ENCODE assay signal across 34 cellular contexts in the genomic region with DNA sequence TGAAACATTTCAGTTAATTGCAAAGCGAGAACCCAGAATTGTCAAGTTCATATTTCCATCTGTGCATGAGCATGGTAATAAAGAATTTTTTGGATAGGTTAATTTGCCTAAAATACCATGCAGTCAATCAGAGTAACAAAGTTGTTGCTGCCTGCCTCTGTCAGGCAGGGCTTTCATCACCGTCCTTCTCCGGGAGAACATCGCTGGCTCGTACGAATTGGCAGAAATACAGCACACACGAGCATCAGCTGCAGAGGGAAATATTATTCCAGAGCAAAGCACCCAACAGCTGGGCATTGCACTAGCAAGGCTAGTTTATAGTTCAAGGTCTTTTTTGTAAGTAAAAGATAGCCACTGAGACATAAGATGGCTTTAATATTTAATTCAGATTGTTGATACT.
"Had no signal": no experiment of that assay in that cellular context is flagged by ENCODE, and none has a peak within 500 bp of the region (broad histone marks: within the 10 kb centered on the region; RNA-seq: fewer than 3 reads in every experiment).

No MANE protein-coding gene starts in this region.

- H3K4me1 ChIP-seq: Peyer's patch, SJSA1 had no signal

- H3K36me3 Mint-ChIP-seq: activated CD4-positive, alpha-beta memory T cell treated with anti-CD3 and anti-CD28 coated beads for 36 hours; activated naive CD4-positive, alpha-beta T cell treated with anti-CD3 and anti-CD28 coated beads, Interleukin-2, amount 10 ng/mL, durations not matched to agents 7 days and 5 days; activated naive CD8-positive, alpha-beta T cell had no signal

- H3K36me3 ChIP-seq: brain microvascular endothelial cell, Peyer's patch, SJSA1 had no signal

- DNase-seq: activated B cell treated with CpG ODN at 0.5 μM for 24 hours; activated CD4-positive, alpha-beta memory T cell treated with anti-CD3 and anti-CD28 coated beads for 36 hours; activated CD4-positive, alpha-beta T cell treated with anti-CD3 and anti-CD28 coated beads for 4 hours; activated CD4-positive, alpha-beta T cell treated with anti-CD3 and anti-CD28 coated beads, Interleukin-2, amount 50 U/mL, for 1 hour; activated CD4-positive, CD25-positive, alpha-beta regulatory T cell treated with anti-CD3 and anti-CD28 coated beads, Interleukin-2, amount 50 U/mL, for 72 hours; activated CD8-positive, alpha-beta memory T cell treated with anti-CD3 and anti-CD28 coated beads, Interleukin-2, amount 50 U/mL, for 4 hours; activated naive CD4-positive, alpha-beta T cell treated with anti-CD3 and anti-CD28 coated beads, Interleukin-2, amount 10 ng/mL, durations not matched to agents 7 days and 5 days; activated naive CD8-positive, alpha-beta T cell treated with anti-CD3 and anti-CD28 coated beads, Interleukin-2, amount 50 U/mL, for 24 hours; activated T-cell treated with anti-CD3 and anti-CD28 coated beads for 4 hours; activated T-cell treated with anti-CD3 and anti-CD28 coated beads, Interleukin-2, amount 50 U/mL, for 4 hours; brain microvascular endothelial cell; Kasumi-1; KG1; MM.1S; NCI-H1092 treated with DMSO at 0.1 percent for 48 hours; NCI-H1417; NCI-H1930; NCI-H2081 treated with DMSO at 0.1 percent for 48 hours; NCI-H226; NCI-H446 treated with DMSO at 0.1 percent for 48 hours; NCI-H524; NCI-H69; NCI-H82; NK-92 treated with Interleukin-12 subunit alpha and Interleukin-12 subunit beta, amount 100 ng/mL, for 24 hours; PC-3; Peyer's patch; RPMI8226; SHP77 treated with DMSO at 0.1 percent for 48 hours; SK-N-SH had no signal

- H3K9me3 Mint-ChIP-seq: activated naive CD8-positive, alpha-beta T cell treated with anti-CD3 and anti-CD28 coated beads, Interleukin-2, amount 50 U/mL, for 24 hours; activated T-cell treated with anti-CD3 and anti-CD28 coated beads, Interleukin-2, amount 50 U/mL, for 4 hours; T-helper 2 cell treated with Interferon-gamma antibody and Interleukin-4, amounts not matched to agents 5 μg/mL and 100 μg/mL, for 36 hours had no signal

- H3K4me1 Mint-ChIP-seq: activated B cell treated with CpG ODN at 0.5 μM for 24 hours; activated naive CD4-positive, alpha-beta T cell treated with anti-CD3 and anti-CD28 coated beads, Interleukin-2, amount 10 ng/mL, durations not matched to agents 7 days and 5 days; activated naive CD8-positive, alpha-beta T cell treated with anti-CD3 and anti-CD28 coated beads, Interleukin-2, amount 50 U/mL, for 24 hours had no signal

- H3K27ac Mint-ChIP-seq: activated B cell treated with CpG ODN at 0.5 μM for 24 hours; activated CD4-positive, alpha-beta memory T cell treated with anti-CD3 and anti-CD28 coated beads for 36 hours; activated naive CD4-positive, alpha-beta T cell treated with anti-CD3 and anti-CD28 coated beads, Interleukin-2, amount 10 ng/mL, durations not matched to agents 7 days and 5 days; activated naive CD8-positive, alpha-beta T cell; activated naive CD8-positive, alpha-beta T cell treated with anti-CD3 and anti-CD28 coated beads, Interleukin-2, amount 50 U/mL, for 24 hours; activated T-helper 1 cell treated with anti-CD3 and anti-CD28 coated beads, Interleukin-12 subunit alpha, Interleukin-12 subunit beta, Interleukin-2, Interleukin-4 antibody, amounts not matched to agents 30 ng/mL and 10 ng/mL and 1 ng/mL, durations not matched to agents 14 hours and 24 hours and 36 hours; T-helper 1 cell treated with Interleukin-12 subunit alpha and Interleukin-12 subunit beta and Interleukin-4 antibody, amounts not matched to agents 30 μg/mL and 1 μg/mL, for 36 hours; T-helper 2 cell treated with Interferon-gamma antibody and Interleukin-4, amounts not matched to agents 5 μg/mL and 100 μg/mL, for 36 hours had no signal

- H3K9me3 ChIP-seq: Peyer's patch, SJSA1, SK-N-SH had no signal

- H3K4me3 ChIP-seq: Peyer's patch, SJSA1 had no signal

- H3K27me3 Mint-ChIP-seq: activated B cell treated with CpG ODN at 0.5 μM for 24 hours; activated CD4-positive, alpha-beta memory T cell treated with anti-CD3 and anti-CD28 coated beads for 36 hours; activated naive CD4-positive, alpha-beta T cell treated with anti-CD3 and anti-CD28 coated beads, Interleukin-2, amount 10 ng/mL, durations not matched to agents 7 days and 5 days; activated naive CD8-positive, alpha-beta T cell; activated naive CD8-positive, alpha-beta T cell treated with anti-CD3 and anti-CD28 coated beads, Interleukin-2, amount 50 U/mL, for 24 hours had no signal

- H3K4me3 Mint-ChIP-seq: activated B cell treated with CpG ODN at 0.5 μM for 24 hours; activated CD4-positive, alpha-beta memory T cell treated with anti-CD3 and anti-CD28 coated beads for 36 hours; activated naive CD4-positive, alpha-beta T cell treated with anti-CD3 and anti-CD28 coated beads, Interleukin-2, amount 10 ng/mL, durations not matched to agents 7 days and 5 days; activated naive CD8-positive, alpha-beta T cell; activated naive CD8-positive, alpha-beta T cell treated with anti-CD3 and anti-CD28 coated beads, Interleukin-2, amount 50 U/mL, for 24 hours; activated T-cell treated with anti-CD3 and anti-CD28 coated beads, Interleukin-2, amount 50 U/mL, for 4 hours; activated T-helper 1 cell treated with anti-CD3 and anti-CD28 coated beads, Interleukin-12 subunit alpha, Interleukin-12 subunit beta, Interleukin-2, Interleukin-4 antibody, amounts not matched to agents 30 ng/mL and 10 ng/mL and 1 ng/mL, durations not matched to agents 14 hours and 24 hours and 36 hours; T-helper 1 cell treated with Interleukin-12 subunit alpha and Interleukin-12 subunit beta and Interleukin-4 antibody, amounts not matched to agents 30 μg/mL and 1 μg/mL, for 36 hours; T-helper 2 cell treated with Interferon-gamma antibody and Interleukin-4, amounts not matched to agents 5 μg/mL and 100 μg/mL, for 36 hours had no signal

- H3K27ac ChIP-seq: brain microvascular endothelial cell, Peyer's patch, SJSA1 had no signal

- ATAC-seq: activated naive CD8-positive, alpha-beta T cell treated with anti-CD3 and anti-CD28 coated beads, Interleukin-2, amount 50 U/mL, for 24 hours; activated T-cell treated with anti-CD3 and anti-CD28 coated beads, Interleukin-2, amount 50 U/mL, for 4 hours; PC-3 had no signal

- H3K27me3 ChIP-seq: brain microvascular endothelial cell, Peyer's patch had no signal
